20 cellular contexts compared by ENCODE assay signal in genomic region chr2:43052944-43053306, GRCh38.
"Had no signal": no experiment of that assay in that cellular context is flagged by ENCODE, and none has a peak within 500 bp of the region (broad histone marks: within the 10 kb centered on the region; RNA-seq: fewer than 3 reads in every experiment).

No MANE protein-coding gene starts in this region.

- H3K27ac Mint-ChIP-seq: effector memory CD8-positive, alpha-beta T cell; progenitor cell of endocrine pancreas; stimulated activated effector memory CD8-positive, alpha-beta T cell treated with anti-CD3 and anti-CD28 coated beads, Interleukin-12 subunit alpha, Interleukin-12 subunit beta, amount 100 ng/mL, for 72 hours; type B pancreatic cell had no signal

- H3K27me3 Mint-ChIP-seq: effector memory CD8-positive, alpha-beta T cell; naive thymus-derived CD8-positive, alpha-beta T cell; type B pancreatic cell had no signal

- H3K9ac ChIP-seq: parathyroid adenoma had no signal

- ATAC-seq: effector memory CD8-positive, alpha-beta T cell; gastrocnemius medialis; left cardiac atrium; left lung; naive thymus-derived CD8-positive, alpha-beta T cell; sciatic nerve; stimulated activated effector memory CD8-positive, alpha-beta T cell treated with anti-CD3 and anti-CD28 coated beads, Interleukin-12 subunit alpha, Interleukin-12 subunit beta, amount 100 ng/mL, for 72 hours had no signal

- H2AFZ ChIP-seq: parathyroid adenoma had no signal

- H3K4me1 ChIP-seq: parathyroid adenoma had no signal

- H3K36me3 ChIP-seq: gastrocnemius medialis, left lung, neutrophil, stomach, tibial artery had no signal

- H3K9me3 Mint-ChIP-seq: effector memory CD8-positive, alpha-beta T cell; naive thymus-derived CD8-positive, alpha-beta T cell; stimulated activated effector memory CD8-positive, alpha-beta T cell treated with anti-CD3 and anti-CD28 coated beads, Interleukin-12 subunit alpha, Interleukin-12 subunit beta, amount 100 ng/mL, for 72 hours; type B pancreatic cell had no signal

- H3K4me3 Mint-ChIP-seq: effector memory CD8-positive, alpha-beta T cell; stimulated activated effector memory CD8-positive, alpha-beta T cell treated with anti-CD3 and anti-CD28 coated beads, Interleukin-12 subunit alpha, Interleukin-12 subunit beta, amount 100 ng/mL, for 72 hours; type B pancreatic cell had no signal

- H3K36me3 Mint-ChIP-seq: type B pancreatic cell had no signal

- H3K9me3 ChIP-seq: gastrocnemius medialis, left lung, neutrophil, stomach, testis, tibial artery had no signal

- H3K27ac ChIP-seq: gastrocnemius medialis, left lung, neutrophil, parathyroid adenoma, stomach, tibial artery had no signal

- H3K27me3 ChIP-seq: gastrocnemius medialis, left lung, neutrophil, stomach, testis, tibial artery had no signal

- H3K79me2 ChIP-seq: parathyroid adenoma had no signal

- DNase-seq: cortex of kidney; effector memory CD8-positive, alpha-beta T cell; gastrocnemius medialis; head of caudate nucleus; left cardiac atrium; left lung; mesendoderm; naive thymus-derived CD8-positive, alpha-beta T cell; stimulated activated CD4-positive, alpha-beta T cell treated with anti-CD3 and anti-CD28 coated beads, Interleukin-2, amount 100 ng/mL, for 24 hours; stimulated activated CD4-positive, alpha-beta T cell treated with anti-CD3 and anti-CD28 coated beads, Interleukin-4, amount 100 ng/mL, for 24 hours; stimulated activated naive CD4-positive, alpha-beta T cell treated with Interleukin-2 at 50 U/mL for 16 hours; stomach; testis had no signal

- H3K4me3 ChIP-seq: gastrocnemius medialis, left lung, stomach, testis, tibial artery had no signal
